15 cellular contexts compared by ENCODE assay signal in genomic region chr22:45534339-45535192, GRCh38. TPM values are rescaled to one million over a fixed set of nuclear protein-coding genes. Genes with fewer than 3 reads are reported as not detected.
A peak's percentile ranks its signal among the peaks of the same experiment; 100 is the strongest.
DNase-seq lines count a peak whose midpoint lies in the region; ATAC-seq and TF ChIP-seq lines count a peak whose summit lies in the region.
"Had no signal": no experiment of that assay in that cellular context is flagged by ENCODE, and none has a peak within 500 bp of the region (broad histone marks: within the 10 kb centered on the region; RNA-seq: fewer than 3 reads in every experiment).

No MANE protein-coding gene starts in this region.

- no peak for TF ChIP-seq POLR2A in gastrocnemius medialis (IDR thresholded peaks at IDR 0.05)

- no peaks in the 10 kb centered on the region for H3K9me3 ChIP-seq in gastrocnemius medialis
- H3K9me3 ChIP-seq in WERI-Rb-1 (ENCODE audit: severe bottlenecking), result no peaks in the 10 kb centered on the region
- H3K9me3 ChIP-seq: BLaER1, thyroid gland had no signal

- H3K9me3 Mint-ChIP-seq in brain, result no peaks in the 10 kb centered on the region
- H3K9me3 Mint-ChIP-seq in nephron, result no peaks in the 10 kb centered on the region

- peak; percentile 62 for DNase-seq in COR-L47 (lab: John Stamatoyannopoulos, UW)
- DNase-seq in NCI-H1417 (lab: John Stamatoyannopoulos, UW), result peak in 2 of 3 experiments; percentile 55 to 83
- DNase-seq in gastrocnemius medialis, result no peak
- no peak for DNase-seq in WERI-Rb-1
- DNase-seq in ACHN, result no peak
- DNase-seq: activated CD4-positive, CD25-positive, alpha-beta regulatory T cell; activated T-cell treated with anti-CD3 and anti-CD28 coated beads, Interleukin-2, amount 50 U/mL, for 1 hour; NCI-H187; SIG-M5; thyroid gland had no signal

- H3K4me3 Mint-ChIP-seq in brain (peak overlapping the region in 3 of 5 experiments; percentile 50 to 63 (median 53)), nephron (peak overlapping the region in 2 of 3 experiments; percentile 28 to 44)

- intact Hi-C loops in gastrocnemius medialis (cut with DNase I; ENCODE audit: low total_unique reads), result no loop called here

- H3K4me1 Mint-ChIP-seq in brain, result peaks cover 81% of the 10 kb centered on the region
- H3K4me1 Mint-ChIP-seq in nephron, result peaks cover 65% of the 10 kb centered on the region

- H3K27me3 ChIP-seq in gastrocnemius medialis (peaks cover 0 to 3% (median 0%) of the 10 kb centered on the region in 3 donors), WERI-Rb-1 (ENCODE audit: insufficient read depth, low read depth, severe bottlenecking) (no peaks in the 10 kb centered on the region)
- H3K27me3 ChIP-seq: BLaER1, thyroid gland had no signal

- no peak for ATAC-seq in gastrocnemius medialis
- ATAC-seq in GM21423 (IDR thresholded peaks at IDR 0.05; ENCODE audit: unreplicated experiment), result no peak
- ATAC-seq: sciatic nerve had no signal

- H3K4me3 ChIP-seq in gastrocnemius medialis (no peak overlapping the region), WERI-Rb-1 (ENCODE audit: low read depth, low read length) (no peak overlapping the region)
- H3K4me3 ChIP-seq: BLaER1, thyroid gland had no signal

- in situ Hi-C loops in gastrocnemius medialis (cut with MboI; ENCODE audit: low sequenced_read_pairs in 4 of 4) (no loop called here), ACHN (cut with HindIII; ENCODE audit: low pct_ligation_motif_present, low pct_unique_long_range_greater_than_20kb, low sequenced_read_pairs) (no loop called here)

- H3K27ac ChIP-seq in gastrocnemius medialis, result no peak overlapping the region
- no peak overlapping the region for H3K27ac ChIP-seq in WERI-Rb-1
- H3K27ac ChIP-seq: BLaER1, thyroid gland had no signal

- H3K27ac Mint-ChIP-seq in brain (peak overlapping the region; percentile 66 to 97 (median 84)), nephron (peak overlapping the region; percentile 82 to 93 (median 86))

- no peaks in the 10 kb centered on the region for H3K27me3 Mint-ChIP-seq in brain
- H3K27me3 Mint-ChIP-seq in nephron (ENCODE audit: low read depth), result no peaks in the 10 kb centered on the region

- H3K36me3 ChIP-seq in gastrocnemius medialis (no peaks in the 10 kb centered on the region), WERI-Rb-1 (peaks cover 55% of the 10 kb centered on the region)
- H3K36me3 ChIP-seq: thyroid gland had no signal

- H3K36me3 Mint-ChIP-seq in brain, result peaks cover 12% of the 10 kb centered on the region
- peaks cover 46% of the 10 kb centered on the region for H3K36me3 Mint-ChIP-seq in nephron (ENCODE audit: low read depth)

- TF ChIP-seq CTCF in brain (conservative IDR thresholded peaks at IDR 0.05) (no peak), nephron (IDR thresholded peaks at IDR 0.05; ENCODE audit: unreplicated experiment in 3 of 3) (no peak), gastrocnemius medialis (IDR thresholded peaks at IDR 0.05 in 4 of 5, conservative IDR thresholded peaks at IDR 0.05 in 1 of 5) (no peak), WERI-Rb-1 (IDR thresholded peaks at IDR 0.05; ENCODE audit: low read depth, low read length) (no peak)

- H3K4me1 ChIP-seq in gastrocnemius medialis, result peaks cover 5 to 11% of the 10 kb centered on the region in 2 donors

RNA-seq across cellular contexts. Expression of gene FBLN1, which starts 31.9 kb away (rescaled TPM):
- polyA plus RNA-seq in brain (ENCODE audit: insufficient read depth, low read depth, low replicate concordance), result 135 TPM
- total RNA-seq in gastrocnemius medialis, result 10 to 100 TPM; 12.5 to 37.1 (median 19.2) TPM

Comparison
In these comparisons a context has a peak if more than half of its experiments do, and no peak if none do; other contexts are left out.
1. DNase-seq: peak in COR-L47 (single experiment) and NCI-H1417 (2 of 3); none in gastrocnemius medialis (0 of 2), WERI-Rb-1 (single experiment) and ACHN (single experiment).